Comparison of ENCODE assay signal across 17 cellular contexts in genomic region chr1:181129771-181130606, GRCh38. TPM values are rescaled to one million over a fixed set of nuclear protein-coding genes. Genes with fewer than 3 reads are reported as not detected.
DNase-seq lines count a peak whose midpoint lies in the region; ATAC-seq and TF ChIP-seq lines count a peak whose summit lies in the region.
"Had no signal": no experiment of that assay in that cellular context is flagged by ENCODE, and none has a peak within 500 bp of the region (broad histone marks: within the 10 kb centered on the region; RNA-seq: fewer than 3 reads in every experiment).

No MANE protein-coding gene starts in this region.

- H3K36me3 Mint-ChIP-seq in GM23338 (ENCODE audit: low read depth) (no peaks in the 10 kb centered on the region), T-helper 17 cell (ENCODE audit: low read depth) (no peaks in the 10 kb centered on the region)
- H3K36me3 Mint-ChIP-seq in naive thymus-derived CD4-positive, alpha-beta T cell: no peaks in the 10 kb centered on the region

- H3K4me3 ChIP-seq in GM23338 (no peak overlapping the region), mesendoderm (ENCODE audit: low read length) (no peak overlapping the region)
- no peak overlapping the region for H3K4me3 ChIP-seq in naive thymus-derived CD4-positive, alpha-beta T cell (ENCODE audit: low read length)
- H3K4me3 ChIP-seq: coronary artery, esophagus squamous epithelium, lung, skin epidermis, testis had no signal

- H3K27me3 Mint-ChIP-seq in GM23338 (ENCODE audit: insufficient read depth, low read depth, poor library complexity): peaks cover 23% of the 10 kb centered on the region
- peaks cover 7% of the 10 kb centered on the region for H3K27me3 Mint-ChIP-seq in T-helper 17 cell
- peaks cover 0 to 6% (median 4%) of the 10 kb centered on the region in 5 donors for H3K27me3 Mint-ChIP-seq in naive thymus-derived CD4-positive, alpha-beta T cell

- WGBS in mesendoderm (ENCODE audit: extremely low coverage, insufficient coverage, low lambda C conversion rate): no CpG with 5 or more reads among the region's 13 CpGs

- CTCF ChIA-PET in naive thymus-derived CD4-positive, alpha-beta T cell (lab: Charles Lee): no interaction called here

- ATAC-seq in GM23338 (no peak), T-helper 17 cell (no peak), HG02885 (IDR thresholded peaks at IDR 0.05; ENCODE audit: poor library complexity, unreplicated experiment) (no peak), HG02840 (IDR thresholded peaks at IDR 0.05; ENCODE audit: low FRiP score, unreplicated experiment) (no peak)
- no peak for ATAC-seq in naive thymus-derived CD4-positive, alpha-beta T cell

- peak overlapping the region; percentile 28 for H2BK5ac ChIP-seq in mesendoderm (ENCODE audit: low read length)

- H3K9me2 ChIP-seq in GM23338 (ENCODE audit: insufficient read depth): no peaks in the 10 kb centered on the region

- TF ChIP-seq CTCF in GM23338 (conservative IDR thresholded peaks at IDR 0.05; ENCODE audit: low read depth in 2 of 2): no peak

- no peak overlapping the region for H3K9ac ChIP-seq in mesendoderm (ENCODE audit: low read length)

- H3K4me1 ChIP-seq in GM23338 (ENCODE audit: insufficient read depth): peaks cover 34% of the 10 kb centered on the region
- peaks cover 16% of the 10 kb centered on the region for H3K4me1 ChIP-seq in mesendoderm (ENCODE audit: control insufficient read depth, low read depth, low read length)
- peaks cover 6 to 7% of the 10 kb centered on the region in 2 donors for H3K4me1 ChIP-seq in naive thymus-derived CD4-positive, alpha-beta T cell (ENCODE audit: control insufficient read depth in 2 of 2, insufficient read depth in 2 of 2, low read length in 2 of 2)

- H3F3A ChIP-seq in GM23338 (replicated peaks; ENCODE audit: low read depth): 0 out of 2 replicates have a peak, but pooled peaks cover 5% of the 10 kb centered on the region

- peak; percentile 69 for DNase-seq in G401 (ENCODE audit: low spot score)
- DNase-seq in GM23338 (ENCODE audit: low spot score): no peak
- no peak for DNase-seq in T-helper 17 cell
- DNase-seq in mesendoderm: peak; percentile 47
- no peak for DNase-seq in COLO668 (lab: John Stamatoyannopoulos, UW; ENCODE audit: unreplicated experiment)
- no peak for DNase-seq in naive thymus-derived CD4-positive, alpha-beta T cell
- DNase-seq: COR-L47, esophagus squamous epithelium, NCI-H1436 treated with DMSO at 0.1 percent for 48 hours, NCI-H526 treated with DMSO at 0.1 percent for 48 hours, testis had no signal

- H3K27ac Mint-ChIP-seq in GM23338: peak overlapping the region; percentile 50
- peak overlapping the region; percentile 27 for H3K27ac Mint-ChIP-seq in T-helper 17 cell
- H3K27ac Mint-ChIP-seq in naive thymus-derived CD4-positive, alpha-beta T cell: peak overlapping the region in 1 of 9 donors; percentile 34

- H3K9me3 Mint-ChIP-seq in GM23338: no peaks in the 10 kb centered on the region; the same call in 2 of the 3 replicates
- H3K9me3 Mint-ChIP-seq in naive thymus-derived CD4-positive, alpha-beta T cell: peaks cover 0 to 1% (median 0%) of the 10 kb centered on the region in 11 donors
- H3K9me3 Mint-ChIP-seq: H9 had no signal

- H4K20me1 ChIP-seq in GM23338 (replicated peaks; ENCODE audit: insufficient read depth): no peaks in the 10 kb centered on the region

- H3K18ac ChIP-seq in mesendoderm (ENCODE audit: low read length): no peak overlapping the region

- H3K27ac ChIP-seq in GM23338 (ENCODE audit: low read depth) (no peak overlapping the region), mesendoderm (ENCODE audit: low read depth, low read length) (no peak overlapping the region)
- no peak overlapping the region for H3K27ac ChIP-seq in naive thymus-derived CD4-positive, alpha-beta T cell (ENCODE audit: low read depth, low read length)

- no peak overlapping the region for H2BK15ac ChIP-seq in mesendoderm (replicated peaks; ENCODE audit: low read depth)

- H3K36me3 ChIP-seq in GM23338 (ENCODE audit: insufficient read depth) (no peaks in the 10 kb centered on the region), mesendoderm (ENCODE audit: control insufficient read depth, insufficient read depth, low read length) (no peaks in the 10 kb centered on the region)
- H3K36me3 ChIP-seq in naive thymus-derived CD4-positive, alpha-beta T cell (ENCODE audit: control insufficient read depth in 2 of 3, insufficient read depth in 3 of 3, low read length in 3 of 3): no peaks in the 10 kb centered on the region
- H3K36me3 ChIP-seq: esophagus squamous epithelium had no signal

- peak overlapping the region; percentile 40 for H3K56ac ChIP-seq in mesendoderm (ENCODE audit: low read length)

- H3K4me2 ChIP-seq in GM23338 (no peak overlapping the region), mesendoderm (ENCODE audit: low read length) (no peak overlapping the region)

- POLR2A ChIA-PET in naive thymus-derived CD4-positive, alpha-beta T cell (lab: Charles Lee): no interaction called here

- H2BK120ac ChIP-seq in mesendoderm (ENCODE audit: low read depth, low read length): no peak overlapping the region

- peak overlapping the region; percentile 80 for H2AFZ ChIP-seq in GM23338

- H2AK5ac ChIP-seq in mesendoderm (ENCODE audit: low read length): no peak overlapping the region

- H3K79me2 ChIP-seq in GM23338 (replicated peaks; ENCODE audit: insufficient read depth) (no peaks in the 10 kb centered on the region), mesendoderm (ENCODE audit: control insufficient read depth, insufficient read depth, low read length) (no peaks in the 10 kb centered on the region)

- in situ Hi-C loops in G401 (cut with HindIII; ENCODE audit: low sequenced_read_pairs): no loop called here

- H3K4me3 Mint-ChIP-seq in GM23338 (no peak overlapping the region), T-helper 17 cell (no peak overlapping the region)
- H3K4me3 Mint-ChIP-seq in naive thymus-derived CD4-positive, alpha-beta T cell: peak overlapping the region in 1 of 10 donors; percentile 0

- H3K23ac ChIP-seq in mesendoderm (ENCODE audit: low read length): no peak overlapping the region

- intact Hi-C loops in naive thymus-derived CD4-positive, alpha-beta T cell (cut with micrococcal nuclease): no loop called here

- no peak overlapping the region for H4K5ac ChIP-seq in mesendoderm (ENCODE audit: low read length)

- no peak overlapping the region for H4K8ac ChIP-seq in mesendoderm (ENCODE audit: low read depth, low read length)

- H3K79me1 ChIP-seq in mesendoderm (ENCODE audit: low read length): no peaks in the 10 kb centered on the region

- no peak overlapping the region for H3K4ac ChIP-seq in mesendoderm (ENCODE audit: low read depth, low read length)

- H3K9me3 ChIP-seq in T-helper 17 cell (ENCODE audit: control insufficient read depth, low read length, poor library complexity, severe bottlenecking): no peaks in the 10 kb centered on the region
- no peaks in the 10 kb centered on the region for H3K9me3 ChIP-seq in naive thymus-derived CD4-positive, alpha-beta T cell (ENCODE audit: control insufficient read depth in 2 of 3, low read length in 3 of 3)
- H3K9me3 ChIP-seq: esophagus squamous epithelium, testis had no signal

- H3K4me1 Mint-ChIP-seq in GM23338 (peaks cover 62% of the 10 kb centered on the region), T-helper 17 cell (peaks cover 25% of the 10 kb centered on the region)
- peaks cover 14 to 63% (median 23%) of the 10 kb centered on the region in 7 donors for H3K4me1 Mint-ChIP-seq in naive thymus-derived CD4-positive, alpha-beta T cell

- H3K27me3 ChIP-seq in GM23338 (ENCODE audit: insufficient read depth) (no peaks in the 10 kb centered on the region), mesendoderm (ENCODE audit: insufficient read depth, low read length, poor library complexity) (no peaks in the 10 kb centered on the region)
- H3K27me3 ChIP-seq in naive thymus-derived CD4-positive, alpha-beta T cell (ENCODE audit: control insufficient read depth in 2 of 2, insufficient read depth in 2 of 2, low read length in 2 of 2): no peaks in the 10 kb centered on the region
- H3K27me3 ChIP-seq: esophagus squamous epithelium, testis had no signal

TF ChIP-seq in GM23338, 12 proteins besides CTCF, POLR2A, EP300 and RAD21:
- TF ChIP-seq ZNF331 (CRISPR knock-in tag; IDR thresholded peaks at IDR 0.05; ENCODE audit: low read depth): no peak

RNA-seq across cellular contexts. Expression of gene IER5, which starts 41.5 kb away (rescaled TPM):
- total RNA-seq in G401 (2014; rRNA removed; shearing (Covaris generic)): 30.5 and 37.9 TPM in 2 replicates
- total RNA-seq in GM23338 (2014; rRNA removed; shearing (Covaris generic)): 8.3 and 9.5 TPM in 2 replicates
- polyA plus RNA-seq in GM23338 (2016; fragmentation: Nextera tagmentation; extraction: Ambion mirVana): 3.8 and 4.6 TPM in 2 replicates
- 100 to 1,000 TPM; 123 to 145 TPM for total RNA-seq in T-helper 17 cell
- polyA plus RNA-seq in mesendoderm (2013, experiment 1 of 2): 3.5 TPM
- 3.2 TPM for polyA plus RNA-seq in mesendoderm (2013, experiment 2 of 2)
- 10 to 100 TPM; 12.7 to 86.9 (median 46.0) TPM for total RNA-seq in naive thymus-derived CD4-positive, alpha-beta T cell
- 1 to 10 TPM; 2.1 to 2.6 TPM for polyA plus RNA-seq in naive thymus-derived CD4-positive, alpha-beta T cell

Comparison
In these comparisons a context has a peak if more than half of its experiments do, and no peak if none do; other contexts are left out.
1. DNase-seq: peak in G401 (single experiment) and mesendoderm (single experiment); none in GM23338 (single experiment), T-helper 17 cell (0 of 3), COLO668 (single experiment) and naive thymus-derived CD4-positive, alpha-beta T cell (0 of 9).